In the genomic region with DNA sequence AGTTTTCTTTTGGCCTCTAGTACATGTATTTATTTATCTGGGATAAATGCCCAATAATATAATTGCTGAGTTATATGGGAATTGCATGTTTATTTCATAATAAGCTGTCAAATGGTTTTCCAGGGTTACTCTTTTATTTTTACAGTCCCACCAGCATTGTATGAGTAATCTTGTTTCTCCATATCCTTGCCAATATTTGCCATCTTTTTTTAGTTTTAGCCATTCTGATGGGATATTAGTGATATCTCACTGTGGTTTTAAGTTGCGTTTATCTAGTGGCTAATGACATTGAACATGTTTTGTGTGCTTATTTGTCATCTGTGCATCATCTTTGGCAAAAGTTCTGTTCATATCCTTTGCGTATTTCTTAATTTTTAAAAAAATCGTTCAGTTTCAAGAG, we compare ENCODE assay signal across 25 cellular contexts.
A peak's percentile ranks its signal among the peaks of the same experiment; 100 is the strongest.
DNase-seq lines count a peak whose midpoint lies in the region; ATAC-seq, FAIRE-seq and TF ChIP-seq lines count a peak whose summit lies in the region.
"Had no signal": no experiment of that assay in that cellular context is flagged by ENCODE, and none has a peak within 500 bp of the region (broad histone marks: within the 10 kb centered on the region; RNA-seq: fewer than 3 reads in every experiment).

No MANE protein-coding gene starts in this region.

- ATAC-seq in GM21576 (IDR thresholded peaks at IDR 0.05; ENCODE audit: unreplicated experiment), result no peak
- ATAC-seq: HCT116 had no signal

- CTCF ChIA-PET in AG04449 (lab: Yijun Ruan, JAX), result no interaction called here

- H3K4me3 Mint-ChIP-seq in HFFc6, result no peak overlapping the region
- H3K4me3 Mint-ChIP-seq: activated CD4-positive, alpha-beta memory T cell treated with anti-CD3 and anti-CD28 coated beads, Interleukin-2, amount 10 ng/mL, durations not matched to agents 7 days and 5 days; activated naive CD4-positive, alpha-beta T cell treated with anti-CD3 and anti-CD28 coated beads for 36 hours; brain; CD8-positive, alpha-beta memory T cell; nephron progenitor cell had no signal

- no peak for FAIRE-seq in frontal cortex (lab: Jason Lieb, UNC)

- in situ Hi-C loops in brain microvascular endothelial cell (cut with HindIII; ENCODE audit: low pct_ligation_motif_present, low sequenced_read_pairs), result no loop called here

- TF ChIP-seq EP300 in stomach (IDR thresholded peaks at IDR 0.05), result no peak

- H3K9me3 Mint-ChIP-seq in HFFc6, result no peaks in the 10 kb centered on the region
- H3K9me3 Mint-ChIP-seq: brain, nephron progenitor cell had no signal

- H3K36me3 ChIP-seq in brain microvascular endothelial cell (replicated peaks), result no peaks in the 10 kb centered on the region
- no peaks in the 10 kb centered on the region for H3K36me3 ChIP-seq in stomach
- H3K36me3 ChIP-seq: esophagus muscularis mucosa, thoracic aorta had no signal

- H3K4me1 ChIP-seq in stomach, result no peaks in the 10 kb centered on the region
- H3K4me1 ChIP-seq: esophagus muscularis mucosa had no signal

- WGBS in stomach, 5 donors, result 67 to 80% (median 75%) methylated on average over 3 of the region's 3 CpGs

- TF ChIP-seq CTCF in AG04449 (IDR thresholded peaks at IDR 0.05; ENCODE audit: insufficient read depth, low read length, missing control alignments) (no peak), HFFc6 (IDR thresholded peaks at IDR 0.05) (no peak), brain microvascular endothelial cell (IDR thresholded peaks at IDR 0.05; ENCODE audit: low read depth, low read length, missing control alignments) (no peak), fibroblast of villous mesenchyme (IDR thresholded peaks at IDR 0.05; ENCODE audit: insufficient read depth, low read depth, low read length) (no peak), stomach (IDR thresholded peaks at IDR 0.05) (no peak)

- DNase-seq in AG04449 (ENCODE audit: low read depth, low spot score) (peak; percentile 37), HFFc6 (peak; percentile 41), brain microvascular endothelial cell (no peak), fibroblast of villous mesenchyme (ENCODE audit: low read depth) (peak; percentile 37), frontal cortex (ENCODE audit: low spot score in 2 of 2) (no peak), NCI-H1417 (lab: John Stamatoyannopoulos, UW) (no peak), stomach (no peak)
- DNase-seq: activated CD4-positive, alpha-beta memory T cell treated with anti-CD3 and anti-CD28 coated beads, Interleukin-2, amount 10 ng/mL, durations not matched to agents 7 days and 5 days; activated naive CD4-positive, alpha-beta T cell treated with anti-CD3 and anti-CD28 coated beads for 36 hours; activated T-cell treated with anti-CD3 and anti-CD28 coated beads, Interleukin-2, amount 50 U/mL, for 1 hour; CD8-positive, alpha-beta memory T cell; DMS79 treated with DMSO at 0.1 percent for 48 hours; hypothalamus; KBM-7; NCI-H1092; NCI-H524 treated with DMSO at 0.1 percent for 48 hours; nephron progenitor cell; SHP77 treated with DMSO at 0.1 percent for 48 hours; T-helper 2 cell had no signal

- H3K4me3 ChIP-seq in AG04449 (ENCODE audit: low read depth, low read length) (no peak overlapping the region), brain microvascular endothelial cell (ENCODE audit: low read depth, low read length) (no peak overlapping the region), fibroblast of villous mesenchyme (ENCODE audit: low read depth, low read length) (no peak overlapping the region), stomach (no peak overlapping the region)
- H3K4me3 ChIP-seq: esophagus muscularis mucosa, smooth muscle cell, thoracic aorta had no signal

- H3K27ac ChIP-seq in brain microvascular endothelial cell (peak overlapping the region; percentile 29), stomach (no peak overlapping the region)
- H3K27ac ChIP-seq: esophagus muscularis mucosa, thoracic aorta had no signal

- intact Hi-C loops in stomach (cut with DNase I; ENCODE audit: low total_unique reads), result no loop called here

- H3K36me3 Mint-ChIP-seq in HFFc6 (ENCODE audit: low read depth), result no peaks in the 10 kb centered on the region
- H3K36me3 Mint-ChIP-seq: brain had no signal

- H3K4me1 Mint-ChIP-seq in HFFc6 (ENCODE audit: low read depth), result peaks cover 47% of the 10 kb centered on the region
- H3K4me1 Mint-ChIP-seq: activated CD4-positive, alpha-beta memory T cell treated with anti-CD3 and anti-CD28 coated beads, Interleukin-2, amount 10 ng/mL, durations not matched to agents 7 days and 5 days; CD8-positive, alpha-beta memory T cell; nephron progenitor cell had no signal

- POLR2A ChIA-PET in AG04449 (lab: Yijun Ruan, JAX), result no interaction called here

- H3K27me3 ChIP-seq in brain microvascular endothelial cell (replicated peaks) (no peaks in the 10 kb centered on the region), stomach (no peaks in the 10 kb centered on the region)
- H3K27me3 ChIP-seq: esophagus muscularis mucosa had no signal

- no peaks in the 10 kb centered on the region for H3K27me3 Mint-ChIP-seq in HFFc6 (ENCODE audit: insufficient read depth)
- H3K27me3 Mint-ChIP-seq: activated CD4-positive, alpha-beta memory T cell treated with anti-CD3 and anti-CD28 coated beads, Interleukin-2, amount 10 ng/mL, durations not matched to agents 7 days and 5 days; brain; CD8-positive, alpha-beta memory T cell had no signal

- no peak for TF ChIP-seq POLR2A in stomach (IDR thresholded peaks at IDR 0.05)

- no peaks in the 10 kb centered on the region for H3K9me3 ChIP-seq in stomach
- H3K9me3 ChIP-seq: esophagus muscularis mucosa, thoracic aorta had no signal

- H3K27ac Mint-ChIP-seq in HFFc6, result peak overlapping the region; percentile 24
- H3K27ac Mint-ChIP-seq: activated CD4-positive, alpha-beta memory T cell treated with anti-CD3 and anti-CD28 coated beads, Interleukin-2, amount 10 ng/mL, durations not matched to agents 7 days and 5 days; activated naive CD4-positive, alpha-beta T cell treated with anti-CD3 and anti-CD28 coated beads for 36 hours; CD8-positive, alpha-beta memory T cell; nephron progenitor cell had no signal

Comparison
In these comparisons a context has a peak if more than half of its experiments do, and no peak if none do; other contexts are left out.
1. DNase-seq: peak in AG04449 (single experiment), HFFc6 (single experiment) and fibroblast of villous mesenchyme (single experiment); none in brain microvascular endothelial cell (single experiment), frontal cortex (0 of 2), NCI-H1417 (0 of 3) and stomach (single experiment).